7 cellular contexts compared by ENCODE assay signal in genomic region chr16:17397499-17397891, GRCh38.
DNase-seq lines count a peak whose midpoint lies in the region; ATAC-seq and TF ChIP-seq lines count a peak whose summit lies in the region.

No MANE protein-coding gene starts in this region.

- no peak overlapping the region for H3K18ac ChIP-seq in IMR-90 (ENCODE audit: low read depth, low read length)

- H3K4me2 ChIP-seq in IMR-90 (ENCODE audit: low read depth, low read length) = no peak overlapping the region
- no peak overlapping the region for H3K4me2 ChIP-seq in PC-9

- H3K9me3 ChIP-seq in IMR-90 (ENCODE audit: control insufficient read depth, insufficient read depth, low read length) = no peaks in the 10 kb centered on the region
- H3K9me3 ChIP-seq in stomach smooth muscle (ENCODE audit: control insufficient read depth in 2 of 2, low read length in 2 of 2) = no peaks in the 10 kb centered on the region
- no peaks in the 10 kb centered on the region for H3K9me3 ChIP-seq in PC-9 (ENCODE audit: insufficient read depth, low read depth)

- no peak overlapping the region for H3K56ac ChIP-seq in IMR-90 (ENCODE audit: extremely low read depth, insufficient read depth, low read length)

- H3K9me2 ChIP-seq in PC-9 (ENCODE audit: insufficient read depth) = no peaks in the 10 kb centered on the region

- H2BK15ac ChIP-seq in IMR-90 (ENCODE audit: low read depth, low read length) = no peak overlapping the region

- TF ChIP-seq POLR2A in IMR-90 (IDR thresholded peaks at IDR 0.05; ENCODE audit: low read depth, low read length) = no peak

- dilution Hi-C loops in IMR-90 (cut with HindIII; ENCODE audit: low sequenced_read_pairs, unreplicated experiment) = no loop called here

- CTCF ChIA-PET in IMR-90 (lab: Yijun Ruan, JAX) = no interaction called here
- CTCF ChIA-PET in PC-9 (lab: Charles Lee) = interaction anchor here (0.7 kb wide), 1 partner anchor 181 kb away, joined by 5 read pairs; no protein-coding TSS in a partner anchor

- no peak overlapping the region for H4K8ac ChIP-seq in IMR-90 (ENCODE audit: low read depth in 2 of 2, low read length in 2 of 2)

- H2AK9ac ChIP-seq in IMR-90 (replicated peaks; ENCODE audit: low read depth, low read length, poor library complexity) = no peak overlapping the region

- H3K4me3 ChIP-seq in IMR-90 (ENCODE audit: insufficient read depth, low read depth, low read length) = no peak overlapping the region
- H3K4me3 ChIP-seq in stomach smooth muscle (ENCODE audit: low read length in 2 of 2) = peak overlapping the region in 1 of 2 donors; percentile 22
- H3K4me3 ChIP-seq in PC-9 = no peak overlapping the region

- H3K23ac ChIP-seq in IMR-90 (ENCODE audit: low read depth, low read length) = no peak overlapping the region

- TF ChIP-seq RAD21 in IMR-90 (IDR thresholded peaks at IDR 0.05; ENCODE audit: low read length) = no peak

- H2BK5ac ChIP-seq in IMR-90 (ENCODE audit: low read depth, low read length, poor library complexity, severe bottlenecking) = no peak overlapping the region

- H3F3A ChIP-seq in PC-9 (ENCODE audit: insufficient read depth, low read depth) = no peaks in the 10 kb centered on the region

- intact Hi-C loops in IMR-90 (cut with micrococcal nuclease) = loop anchor here (5.0 kb wide), 1 partner anchor 70 kb away; no protein-coding TSS in a partner anchor
- intact Hi-C loops in PC-9 (cut with micrococcal nuclease; ENCODE audit: unreplicated experiment) = no loop called here

- in situ Hi-C loops in IMR-90 (cut with MboI; ENCODE audit: low sequenced_read_pairs) (no loop called here), SK-MEL-5 (cut with HindIII; ENCODE audit: low pct_unique_long_range_greater_than_20kb, low sequenced_read_pairs) (no loop called here)

- no peak overlapping the region for H3K27ac ChIP-seq in IMR-90 (ENCODE audit: insufficient read depth, low read length)
- H3K27ac ChIP-seq in stomach smooth muscle (ENCODE audit: low read length) = peak overlapping the region; percentile 84
- H3K27ac ChIP-seq in PC-9 = no peak overlapping the region

- no peaks in the 10 kb centered on the region for H3K27me3 ChIP-seq in IMR-90 (ENCODE audit: control insufficient read depth, insufficient read depth, low read length)
- no peaks in the 10 kb centered on the region for H3K27me3 ChIP-seq in stomach smooth muscle (ENCODE audit: control insufficient read depth in 1 of 2, insufficient read depth in 2 of 2, low read length in 2 of 2)
- H3K27me3 ChIP-seq in PC-9 (ENCODE audit: insufficient read depth, low read depth) = peaks cover 19% of the 10 kb centered on the region

- no peaks in the 10 kb centered on the region for H3K36me3 ChIP-seq in IMR-90 (ENCODE audit: control insufficient read depth, insufficient read depth, low read length)
- no peaks in the 10 kb centered on the region for H3K36me3 ChIP-seq in stomach smooth muscle (ENCODE audit: control insufficient read depth in 2 of 2, insufficient read depth in 2 of 2, low read length in 2 of 2)
- no peaks in the 10 kb centered on the region for H3K36me3 ChIP-seq in PC-9 (ENCODE audit: low read depth)

- no peak overlapping the region for H4K5ac ChIP-seq in IMR-90 (ENCODE audit: low read depth, low read length)

- no peak overlapping the region for H2BK120ac ChIP-seq in IMR-90 (ENCODE audit: low read depth, low read length)

- H3K4me1 ChIP-seq in IMR-90 (ENCODE audit: control insufficient read depth, insufficient read depth, low read length) (peaks cover 8% of the 10 kb centered on the region), stomach smooth muscle (ENCODE audit: control insufficient read depth, insufficient read depth, low read length) (peaks cover 29% of the 10 kb centered on the region), PC-9 (replicated peaks; ENCODE audit: insufficient read depth) (no peaks in the 10 kb centered on the region)

- H4K20me1 ChIP-seq in IMR-90 (ENCODE audit: insufficient read depth, low read length) = peaks cover 15% of the 10 kb centered on the region
- H4K20me1 ChIP-seq in PC-9 (ENCODE audit: insufficient read depth) = no peaks in the 10 kb centered on the region

- H3K9ac ChIP-seq in IMR-90 (ENCODE audit: low read depth, low read length) (no peak overlapping the region), stomach smooth muscle (ENCODE audit: low read length in 2 of 2) (peak overlapping the region in 1 of 2 donors; percentile 21)

- POLR2A ChIA-PET in IMR-90 (lab: Charles Lee; ENCODE audit: unreplicated experiment) = interaction anchor here (0.6 kb wide), 1 partner anchor 193 kb away, joined by 15 read pairs; no protein-coding TSS in a partner anchor
- POLR2A ChIA-PET in PC-9 (lab: Charles Lee; ENCODE audit: unreplicated experiment) = no interaction called here

- ATAC-seq in IMR-90 (ENCODE audit: low read depth) = peak; percentile 86

- H3K79me2 ChIP-seq in PC-9 (ENCODE audit: low read depth) = no peaks in the 10 kb centered on the region

- no peak overlapping the region for H2AK5ac ChIP-seq in IMR-90 (ENCODE audit: low read depth, low read length)

- H3K4ac ChIP-seq in IMR-90 (ENCODE audit: low read depth, low read length) = no peak overlapping the region

- DNase-seq in IMR-90 = peak; percentile 83
- peak; percentile 95 for DNase-seq in SK-MEL-5 (ENCODE audit: low read depth, low spot score)
- DNase-seq in foreskin melanocyte = peak; percentile 80
- DNase-seq in NCI-H1048 (lab: John Stamatoyannopoulos, UW) = no peak
- no peak for DNase-seq in PC-9
- DNase-seq in stimulated activated CD4-positive, alpha-beta T cell treated with anti-CD3 and anti-CD28 coated beads, Interleukin-1b, Interleukin-23, amount 100 ng/mL, for 48 hours = no peak

- no peak overlapping the region for H3K14ac ChIP-seq in IMR-90 (replicated peaks; ENCODE audit: low read depth, low read length)

- H2BK20ac ChIP-seq in IMR-90 (ENCODE audit: low read depth, low read length) = no peak overlapping the region

- TF ChIP-seq CTCF in IMR-90 (conservative IDR thresholded peaks at IDR 0.05; ENCODE audit: low read depth, low read length) (no peak), PC-9 (conservative IDR thresholded peaks at IDR 0.05) (no peak)

- H4K91ac ChIP-seq in IMR-90 (ENCODE audit: insufficient read depth, low read depth, low read length) = no peak overlapping the region

- H3K79me1 ChIP-seq in IMR-90 (ENCODE audit: low read depth in 1 of 2, low read length in 2 of 2) = peaks cover 20 to 37% of the 10 kb centered on the region in 2 experiments; a peak in 3 of 4 replicates

- WGBS in IMR-90 (ENCODE audit: extremely low coverage in 2 of 2, insufficient read length in 1 of 2), 2 experiments = no CpG with 5 or more reads among the region's 4 CpGs

- no TSS peak for BruUV-seq in IMR-90 (replicated peaks; lab: Mats Ljungman, UMichigan)
- no TSS peak for BruUV-seq in PC-9 (replicated peaks; lab: Mats Ljungman, UMichigan)

- peaks cover 11% of the 10 kb centered on the region for H3K9me1 ChIP-seq in IMR-90 (ENCODE audit: insufficient read depth, low read length)

- H2AFZ ChIP-seq in IMR-90 (replicated peaks; ENCODE audit: low read length, poor library complexity) (peak overlapping the region; percentile 48), PC-9 (no peak overlapping the region)

TF ChIP-seq in IMR-90, 13 proteins besides CTCF, POLR2A, EP300 and RAD21:
- TF ChIP-seq MXI1 (IDR thresholded peaks at IDR 0.05; ENCODE audit: borderline replicate concordance, low read depth, low read length) (no peak), NFE2L2 (IDR thresholded peaks at IDR 0.05; ENCODE audit: low read depth, low read length) (no peak), FOS (IDR thresholded peaks at IDR 0.05; ENCODE audit: low read depth, low read length) (peak; percentile 55), MAFK (IDR thresholded peaks at IDR 0.05; ENCODE audit: low read depth, low read length) (no peak), USF2 (IDR thresholded peaks at IDR 0.05; ENCODE audit: low read depth, low read length) (no peak), SMC3 (IDR thresholded peaks at IDR 0.05; ENCODE audit: low read depth, low read length) (no peak)
TF ChIP-seq in IMR-90: peak in this region for 1.

Comparison
In these comparisons a context has a peak if more than half of its experiments do, and no peak if none do; other contexts are left out.
1. DNase-seq: peak in IMR-90 (single experiment), SK-MEL-5 (single experiment) and foreskin melanocyte (single experiment); none in NCI-H1048 (single experiment), PC-9 (0 of 2) and stimulated activated CD4-positive, alpha-beta T cell treated with anti-CD3 and anti-CD28 coated beads, Interleukin-1b, Interleukin-23, amount 100 ng/mL, for 48 hours (single experiment).